Comparison of ENCODE assay signal across 10 cellular contexts in genomic region chr1:25290043-25290442, GRCh38. TPM values are rescaled to one million over a fixed set of nuclear protein-coding genes. Genes with fewer than 3 reads are reported as not detected.
DNase-seq lines count a peak whose midpoint lies in the region; ATAC-seq and TF ChIP-seq lines count a peak whose summit lies in the region.
"Not testable (repeated sequence)": the region's sequence is repeated elsewhere in the genome, so short reads cannot be mapped to it uniquely, and the experiment has no call there.
"Had no signal": no experiment of that assay in that cellular context is flagged by ENCODE, and none has a peak within 500 bp of the region (broad histone marks: within the 10 kb centered on the region; RNA-seq: fewer than 3 reads in every experiment).

No MANE protein-coding gene starts in this region.

- not testable (repeated sequence) for H3K4me3 ChIP-seq in GM23338; WERI-Rb-1 (ENCODE audit: low read depth, low read length); astrocyte of the cerebellum (ENCODE audit: low read depth, low read length); fibroblast of villous mesenchyme (ENCODE audit: low read depth, low read length); naive thymus-derived CD4-positive, alpha-beta T cell (ENCODE audit: low read length)

- TF ChIP-seq CTCF in C4-2B (conservative IDR thresholded peaks at IDR 0.05) (0 out of 2 replicates have a peak, but pooled peaks have one; percentile 10), GM23338 (conservative IDR thresholded peaks at IDR 0.05; ENCODE audit: low read depth in 2 of 2) (peak; percentile 15 to 43; a peak in 3 of 4 replicates), WERI-Rb-1 (IDR thresholded peaks at IDR 0.05; ENCODE audit: low read depth, low read length) (0 out of 2 replicates have a peak, but pooled peaks have one; percentile 10), astrocyte of the cerebellum (IDR thresholded peaks at IDR 0.05; ENCODE audit: low read depth, low read length, missing control alignments) (peak; percentile 18), fibroblast of villous mesenchyme (IDR thresholded peaks at IDR 0.05; ENCODE audit: insufficient read depth, low read depth, low read length) (peak; percentile 7)

- ATAC-seq in GM23338: peak; percentile 93
- peak; percentile 86 for ATAC-seq in naive thymus-derived CD4-positive, alpha-beta T cell
- peak; percentile 27 to 36 for ATAC-seq in stimulated activated naive B cell treated with anti-CD40 and anti-IgM and Interleukin-4, amounts not matched to agents 10 μg/mL and 1 μg/mL and 100 μg/mL, for 72 hours (replicated peaks)

- H3K27me3 Mint-ChIP-seq in GM23338 (ENCODE audit: insufficient read depth, low read depth, poor library complexity); naive thymus-derived CD4-positive, alpha-beta T cell; stimulated activated naive B cell treated with anti-CD40 and anti-IgM and Interleukin-4, amounts not matched to agents 10 μg/mL and 1 μg/mL and 100 μg/mL, for 72 hours: not testable (repeated sequence)

- H3K9me3 Mint-ChIP-seq in GM23338; naive thymus-derived CD4-positive, alpha-beta T cell; stimulated activated naive B cell treated with anti-CD40 and anti-IgM and Interleukin-4, amounts not matched to agents 10 μg/mL and 1 μg/mL and 100 μg/mL, for 72 hours: not testable (repeated sequence)

- H3K79me2 ChIP-seq in GM23338 (replicated peaks; ENCODE audit: insufficient read depth): not testable (repeated sequence)

- H3K27ac Mint-ChIP-seq in GM23338; naive thymus-derived CD4-positive, alpha-beta T cell; stimulated activated naive B cell treated with anti-CD40 and anti-IgM and Interleukin-4, amounts not matched to agents 10 μg/mL and 1 μg/mL and 100 μg/mL, for 72 hours: not testable (repeated sequence)

- H3K4me2 ChIP-seq in GM23338: not testable (repeated sequence)

- H3K4me3 Mint-ChIP-seq in GM23338; naive thymus-derived CD4-positive, alpha-beta T cell; stimulated activated naive B cell treated with anti-CD40 and anti-IgM and Interleukin-4, amounts not matched to agents 10 μg/mL and 1 μg/mL and 100 μg/mL, for 72 hours: not testable (repeated sequence)

- not testable (repeated sequence) for H3K4me1 Mint-ChIP-seq in GM23338; naive thymus-derived CD4-positive, alpha-beta T cell
- peaks cover 0 to 13% of the 10 kb centered on the region in 2 donors for H3K4me1 Mint-ChIP-seq in stimulated activated naive B cell treated with anti-CD40 and anti-IgM and Interleukin-4, amounts not matched to agents 10 μg/mL and 1 μg/mL and 100 μg/mL, for 72 hours

- H3K27ac ChIP-seq in C4-2B; GM23338 (ENCODE audit: low read depth); WERI-Rb-1; naive thymus-derived CD4-positive, alpha-beta T cell (ENCODE audit: low read depth, low read length): not testable (repeated sequence)

- not testable (repeated sequence) for H3K9me2 ChIP-seq in GM23338 (ENCODE audit: insufficient read depth)

- DNase-seq in GM23338 (ENCODE audit: low spot score); astrocyte of the cerebellum (ENCODE audit: low read depth); fibroblast of villous mesenchyme (ENCODE audit: low read depth); stimulated activated naive B cell treated with anti-CD40 and anti-IgM and Interleukin-4, amounts not matched to agents 10 μg/mL and 1 μg/mL and 100 μg/mL, for 72 hours: not testable (repeated sequence)
- DNase-seq in NCI-H82 (lab: John Stamatoyannopoulos, UW) (peak; percentile 30), WERI-Rb-1 (peak; percentile 16)
- DNase-seq in naive thymus-derived CD4-positive, alpha-beta T cell: peak in 1 of 9 donors; percentile 7

- in situ Hi-C loops in astrocyte of the cerebellum (cut with HindIII; ENCODE audit: low sequenced_read_pairs): not testable (repeated sequence)

- intact Hi-C loops in naive thymus-derived CD4-positive, alpha-beta T cell (cut with micrococcal nuclease): not testable (repeated sequence)

- not testable (repeated sequence) for H3K36me3 Mint-ChIP-seq in GM23338 (ENCODE audit: low read depth); naive thymus-derived CD4-positive, alpha-beta T cell; stimulated activated naive B cell treated with anti-CD40 and anti-IgM and Interleukin-4, amounts not matched to agents 10 μg/mL and 1 μg/mL and 100 μg/mL, for 72 hours

- POLR2A ChIA-PET in naive thymus-derived CD4-positive, alpha-beta T cell (lab: Charles Lee): not testable (repeated sequence)

- H3K27me3 ChIP-seq in GM23338 (ENCODE audit: insufficient read depth); WERI-Rb-1 (ENCODE audit: insufficient read depth, low read depth, severe bottlenecking); naive thymus-derived CD4-positive, alpha-beta T cell (ENCODE audit: control insufficient read depth in 2 of 2, insufficient read depth in 2 of 2, low read length in 2 of 2): not testable (repeated sequence)

- not testable (repeated sequence) for H3K9me3 ChIP-seq in WERI-Rb-1 (ENCODE audit: severe bottlenecking); naive thymus-derived CD4-positive, alpha-beta T cell (ENCODE audit: control insufficient read depth in 2 of 3, low read length in 3 of 3)

- CTCF ChIA-PET in naive thymus-derived CD4-positive, alpha-beta T cell (lab: Charles Lee): not testable (repeated sequence)

- not testable (repeated sequence) for H4K20me1 ChIP-seq in GM23338 (replicated peaks; ENCODE audit: insufficient read depth)

- not testable (repeated sequence) for H3K4me1 ChIP-seq in GM23338 (ENCODE audit: insufficient read depth); naive thymus-derived CD4-positive, alpha-beta T cell (ENCODE audit: control insufficient read depth in 2 of 2, insufficient read depth in 2 of 2, low read length in 2 of 2)

- not testable (repeated sequence) for H3K36me3 ChIP-seq in GM23338 (ENCODE audit: insufficient read depth); WERI-Rb-1; naive thymus-derived CD4-positive, alpha-beta T cell (ENCODE audit: control insufficient read depth in 2 of 3, insufficient read depth in 3 of 3, low read length in 3 of 3)

- not testable (repeated sequence) for H3F3A ChIP-seq in GM23338 (replicated peaks; ENCODE audit: low read depth)

- not testable (repeated sequence) for H2AFZ ChIP-seq in GM23338

RNA-seq across cellular contexts. Expression of gene RHD, which starts 17.7 kb away (rescaled TPM):
- total RNA-seq in GM23338 (2014; rRNA removed; shearing (Covaris generic)): 0.21 TPM in 1 of 2 replicates, not detected in the other
- polyA plus RNA-seq in GM23338 (2016; fragmentation: Nextera tagmentation; extraction: Ambion mirVana): 0.26 and 0.31 TPM in 2 replicates
- not detected in 2 replicates for total RNA-seq in fibroblast of villous mesenchyme
- total RNA-seq in naive thymus-derived CD4-positive, alpha-beta T cell: under 1 TPM in 2 of 5 experiments, not detected in 3; 0.27 TPM
- polyA plus RNA-seq in naive thymus-derived CD4-positive, alpha-beta T cell: under 1 TPM; 0.15 to 0.28 TPM
- total RNA-seq: mesenteric fat pad had no signal
- polyA plus RNA-seq: neural cell had no signal

RNA-seq across cellular contexts. Expression of gene RSRP1, which starts 42.8 kb away (rescaled TPM):
- total RNA-seq in GM23338 (2014; rRNA removed; shearing (Covaris generic)): 91.4 and 107 TPM in 2 replicates
- 77.0 and 93.7 TPM in 2 replicates for polyA plus RNA-seq in GM23338 (2016; fragmentation: Nextera tagmentation; extraction: Ambion mirVana)
- total RNA-seq in fibroblast of villous mesenchyme: 95.7 and 160 TPM in 2 replicates
- total RNA-seq in naive thymus-derived CD4-positive, alpha-beta T cell: 100 to 1,000 TPM; 230 to 449 (median 425) TPM
- 10 to 100 TPM; 52.9 to 63.6 TPM for polyA plus RNA-seq in naive thymus-derived CD4-positive, alpha-beta T cell

RNA-seq across cellular contexts. Expression of gene TMEM50A, which starts 48.1 kb away (rescaled TPM):
- 71.4 and 74.9 TPM in 2 replicates for total RNA-seq in GM23338 (2014; rRNA removed; shearing (Covaris generic))
- polyA plus RNA-seq in GM23338 (2016; fragmentation: Nextera tagmentation; extraction: Ambion mirVana): 181 and 189 TPM in 2 replicates
- 109 and 142 TPM in 2 replicates for total RNA-seq in fibroblast of villous mesenchyme
- total RNA-seq in naive thymus-derived CD4-positive, alpha-beta T cell: 100 to 1,000 TPM in 1 of 5 experiments, 10 to 100 TPM in 4; 61.6 to 149 (median 79.0) TPM
- polyA plus RNA-seq in naive thymus-derived CD4-positive, alpha-beta T cell: 100 to 1,000 TPM; 140 to 146 TPM

RNA-seq across cellular contexts. Expression of gene SYF2, which starts 57.7 kb away (rescaled TPM):
- 22.9 and 24.6 TPM in 2 replicates for total RNA-seq in GM23338 (2014; rRNA removed; shearing (Covaris generic))
- 74.5 and 82.6 TPM in 2 replicates for polyA plus RNA-seq in GM23338 (2016; fragmentation: Nextera tagmentation; extraction: Ambion mirVana)
- 19.3 and 28.9 TPM in 2 replicates for total RNA-seq in fibroblast of villous mesenchyme
- total RNA-seq in naive thymus-derived CD4-positive, alpha-beta T cell: 10 to 100 TPM; 44.4 to 83.3 (median 59.4) TPM
- 10 to 100 TPM; 77.7 to 82.9 TPM for polyA plus RNA-seq in naive thymus-derived CD4-positive, alpha-beta T cell

Comparison
In these comparisons a context has a peak if more than half of its experiments do, and no peak if none do; other contexts are left out.
1. ATAC-seq: peak in every context shown above with its lines; median percentile 93 in GM23338; 86 in naive thymus-derived CD4-positive, alpha-beta T cell; 32 in stimulated activated naive B cell treated with anti-CD40 and anti-IgM and Interleukin-4, amounts not matched to agents 10 μg/mL and 1 μg/mL and 100 μg/mL, for 72 hours.